Comparison of ENCODE assay signal across 8 cellular contexts in genomic region chr19:7926021-7926726, GRCh38. TPM values are rescaled to one million over a fixed set of nuclear protein-coding genes. Genes with fewer than 3 reads are reported as not detected.
A peak's percentile ranks its signal among the peaks of the same experiment; 100 is the strongest.
DNase-seq lines count a peak whose midpoint lies in the region; ATAC-seq, FAIRE-seq and TF ChIP-seq lines count a peak whose summit lies in the region.

Gene CTXN1, minus strand, starts transcription at chr19:7926135. Its CDS starts 597 bp downstream, at chr19:7925538.

- peaks cover 4% of the 10 kb centered on the region for H3K27me3 Mint-ChIP-seq in activated naive CD4-positive, alpha-beta T cell treated with anti-CD3 and anti-CD28 coated beads, Interleukin-2, amount 10 ng/mL, durations not matched to agents 7 days and 5 days

- no peak for TF ChIP-seq EP300 in transverse colon (IDR thresholded peaks at IDR 0.05; ENCODE audit: low read depth)

- H3K9me3 ChIP-seq in pancreas (no peaks in the 10 kb centered on the region), transverse colon (no peaks in the 10 kb centered on the region)

- H3K36me3 ChIP-seq in pancreas (peaks cover 0 to 13% (median under 1%) of the 10 kb centered on the region in 3 donors), transverse colon (peaks cover 0 to 10% (median under 1%) of the 10 kb centered on the region in 4 donors)

- H3K4me3 Mint-ChIP-seq in activated naive CD4-positive, alpha-beta T cell treated with anti-CD3 and anti-CD28 coated beads, Interleukin-2, amount 10 ng/mL, durations not matched to agents 7 days and 5 days: peak within 1 kb of the TSS; percentile 74

- peak within 1 kb of the TSS; percentile 63 for H3K27ac Mint-ChIP-seq in activated naive CD4-positive, alpha-beta T cell treated with anti-CD3 and anti-CD28 coated beads, Interleukin-2, amount 10 ng/mL, durations not matched to agents 7 days and 5 days

- intact Hi-C loops in head of caudate nucleus (cut with DNase I): no loop called here
- intact Hi-C loops in pancreas (cut with DNase I): loop anchor here in 1 of 3 donors (10.0 kb wide), 1 partner anchor 71 kb away; no protein-coding TSS in a partner anchor
- intact Hi-C loops in transverse colon (cut with DNase I; ENCODE audit: low total_unique reads): no loop called here

- peaks cover 20% of the 10 kb centered on the region for H3K4me1 Mint-ChIP-seq in activated naive CD4-positive, alpha-beta T cell treated with anti-CD3 and anti-CD28 coated beads, Interleukin-2, amount 10 ng/mL, durations not matched to agents 7 days and 5 days

- H3K4me3 ChIP-seq in AG09309 (ENCODE audit: control insufficient read depth, low read depth, low read length): peak within 1 kb of the TSS; percentile 48
- H3K4me3 ChIP-seq in HFF-Myc (replicated peaks; ENCODE audit: low read depth, low read length): peak within 1 kb of the TSS; percentile 44
- peak within 1 kb of the TSS; percentile 7 to 48 (median 28) for H3K4me3 ChIP-seq in pancreas
- peak within 1 kb of the TSS; percentile 29 to 57 (median 49) for H3K4me3 ChIP-seq in transverse colon

- ATAC-seq in pancreas (peak; percentile 47 to 75 (median 66)), HG03196 (IDR thresholded peaks at IDR 0.05; ENCODE audit: unreplicated experiment) (no peak)

- peak; percentile 22 for TF ChIP-seq POLR2A in transverse colon (IDR thresholded peaks at IDR 0.05)

- no peaks in the 10 kb centered on the region for H3K9me3 Mint-ChIP-seq in activated naive CD4-positive, alpha-beta T cell treated with anti-CD3 and anti-CD28 coated beads, Interleukin-2, amount 10 ng/mL, durations not matched to agents 7 days and 5 days

- no peaks in the 10 kb centered on the region for H3K27me3 ChIP-seq in pancreas
- H3K27me3 ChIP-seq in transverse colon: no peaks in the 10 kb centered on the region

- WGBS in pancreas, 2 donors: 7 to 10% methylated on average over 21 to 65 of the region's 65 CpGs
- WGBS in transverse colon (ENCODE audit: low coverage in 1 of 2), 2 donors: 37 to 50% methylated on average over 2 to 19 of the region's 65 CpGs

- no peak within 1 kb of the TSS for H3K27ac ChIP-seq in pancreas
- H3K27ac ChIP-seq in transverse colon: peak within 1 kb of the TSS; percentile 51 to 91 (median 83)

- no peak for FAIRE-seq in pancreas (lab: Jason Lieb, UNC)

- DNase-seq in AG09309 (ENCODE audit: low read depth) (no peak), HFF-Myc (ENCODE audit: extremely low read depth, low read depth) (no peak), SK-MEL-5 (ENCODE audit: low read depth, low spot score) (peak; percentile 42), head of caudate nucleus (peak in 41 of 42 donors; percentile 38 to 89 (median 78)), pancreas (peak; percentile 54 to 93 (median 82)), transverse colon (peak; percentile 81)
- peak; percentile 84 for DNase-seq in activated naive CD4-positive, alpha-beta T cell treated with anti-CD3 and anti-CD28 coated beads, Interleukin-2, amount 10 ng/mL, durations not matched to agents 7 days and 5 days

- in situ Hi-C loops in SK-MEL-5 (cut with HindIII; ENCODE audit: low pct_unique_long_range_greater_than_20kb, low sequenced_read_pairs): no loop called here
- in situ Hi-C loops in transverse colon (cut with MboI; ENCODE audit: low pct_ligation_motif_present in 1 of 4, low pct_unique_long_range_greater_than_20kb in 1 of 4, low sequenced_read_pairs in 3 of 4): no loop called here

- TF ChIP-seq CTCF in AG09309 (IDR thresholded peaks at IDR 0.05; ENCODE audit: control insufficient read depth, insufficient read depth, low read depth, low read length, missing control alignments): no peak
- TF ChIP-seq CTCF in HFF-Myc (IDR thresholded peaks at IDR 0.05; ENCODE audit: low read depth, low read length, missing control alignments): no peak
- no peak for TF ChIP-seq CTCF in pancreas (IDR thresholded peaks at IDR 0.05)
- TF ChIP-seq CTCF in transverse colon (IDR thresholded peaks at IDR 0.05): peak in 2 of 5 experiments; percentile 10 to 35

- CTCF ChIA-PET in activated naive CD4-positive, alpha-beta T cell treated with anti-CD3 and anti-CD28 coated beads, Interleukin-2, amount 10 ng/mL, durations not matched to agents 7 days and 5 days (lab: Charles Lee): no interaction called here

- peaks cover 4 to 18% (median 9%) of the 10 kb centered on the region in 3 donors for H3K4me1 ChIP-seq in pancreas
- peaks cover 41 to 64% (median 50%) of the 10 kb centered on the region in 4 donors for H3K4me1 ChIP-seq in transverse colon

- H3K36me3 Mint-ChIP-seq in activated naive CD4-positive, alpha-beta T cell treated with anti-CD3 and anti-CD28 coated beads, Interleukin-2, amount 10 ng/mL, durations not matched to agents 7 days and 5 days: peaks cover 6% of the 10 kb centered on the region

RNA-seq across cellular contexts. Expression of gene CTXN1, which starts in this region (rescaled TPM):
- total RNA-seq in SK-MEL-5 (2014; rRNA removed; shearing (Covaris generic)): 0.37 and 0.42 TPM in 2 replicates
- polyA plus RNA-seq in SK-MEL-5 (2015; cell fraction: cytosol; rRNA removed): 4.9 and 6.5 TPM in 2 replicates
- polyA plus RNA-seq in SK-MEL-5 (2015; cell fraction: nucleus; rRNA removed): 0.20 and 0.42 TPM in 2 replicates
- total RNA-seq in pancreas: 1 to 10 TPM in 4 of 6 donors, under 1 TPM in 2; 0.67 to 5.1 (median 1.5) TPM
- polyA plus RNA-seq in pancreas: 1 to 10 TPM; 1.7 to 2.3 TPM
- 10 to 100 TPM in 1 of 4 donors, 1 to 10 TPM in 3; 2.9 to 29.7 (median 4.8) TPM for total RNA-seq in transverse colon

Comparison
In these comparisons a context has a peak if more than half of its experiments do, and no peak if none do; other contexts are left out.
1. DNase-seq: peak in SK-MEL-5 (single experiment), activated naive CD4-positive, alpha-beta T cell treated with anti-CD3 and anti-CD28 coated beads, Interleukin-2, amount 10 ng/mL, durations not matched to agents 7 days and 5 days (single experiment), head of caudate nucleus (41 of 42), pancreas (6 of 6) and transverse colon (single experiment); none in AG09309 (single experiment) and HFF-Myc (single experiment).
2. H3K27ac ChIP-seq: peak in transverse colon (4 of 4); none in pancreas (0 of 4).
3. Peak in every context shown above with its lines, with median percentiles within 50 percentile points of each other: H3K4me3 ChIP-seq.